In the genomic region with DNA sequence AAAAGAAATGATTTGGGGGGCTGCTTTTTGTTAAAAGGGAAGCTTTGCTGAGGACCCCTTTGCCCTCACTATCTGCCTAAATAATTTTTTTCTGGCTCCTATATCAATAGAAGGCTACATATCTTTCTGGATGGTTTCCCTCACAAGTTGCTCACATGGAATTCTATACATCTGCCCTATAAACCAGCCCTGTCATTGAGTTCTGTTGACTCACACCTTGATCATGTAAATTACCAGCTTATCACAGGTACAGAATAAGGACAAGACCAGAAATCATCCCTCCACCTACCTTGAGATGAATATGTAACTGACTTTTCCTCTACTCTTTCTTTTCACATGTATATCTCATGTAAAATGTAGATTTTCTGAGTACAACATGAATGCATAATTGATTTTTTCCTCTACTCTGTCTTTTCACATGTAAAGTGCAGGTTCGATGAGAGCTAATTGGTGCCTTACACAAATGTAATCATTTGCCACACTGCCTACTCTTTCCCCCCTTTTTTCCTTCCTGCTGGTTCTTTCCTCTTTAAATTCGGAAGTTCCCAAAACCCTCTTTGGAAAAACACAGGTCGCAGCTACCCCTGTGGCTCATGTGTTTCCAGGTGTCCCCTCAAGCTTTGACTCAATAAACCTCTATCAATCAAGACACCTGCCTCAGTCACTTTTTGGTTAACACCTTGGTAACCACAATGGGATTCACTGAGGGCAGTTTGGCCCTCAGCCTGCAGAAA, we compare ENCODE assay signal across 2 cellular contexts.
TF ChIP-seq lines count a peak whose summit lies in the region.

No MANE protein-coding gene starts in this region.

TF ChIP-seq in GM23338, 12 proteins besides CTCF, POLR2A, EP300 and RAD21:
- no peak for TF ChIP-seq ZNF114 (CRISPR knock-in tag; IDR thresholded peaks at IDR 0.05)
- peak; percentile 27; the same call in 1 of the 2 replicates for TF ChIP-seq NANOG (IDR thresholded peaks at IDR 0.05; ENCODE audit: borderline replicate concordance)

TF ChIP-seq in SK-N-SH, 30 proteins besides CTCF, POLR2A, EP300 and RAD21:
- no peak for TF ChIP-seq MEF2A (IDR thresholded peaks at IDR 0.05; ENCODE audit: borderline replicate concordance, low read depth)
- no peak for TF ChIP-seq MXI1 (IDR thresholded peaks at IDR 0.05; ENCODE audit: low read depth, low read length)
- no peak for TF ChIP-seq GATA2 (CRISPR knock-in tag; IDR thresholded peaks at IDR 0.05)
- no peak for TF ChIP-seq SIN3A (IDR thresholded peaks at IDR 0.05; ENCODE audit: borderline replicate concordance, low read depth, low read length)
- no peak for TF ChIP-seq FOXM1 (IDR thresholded peaks at IDR 0.05; ENCODE audit: low read depth)
- TF ChIP-seq RFX5 (IDR thresholded peaks at IDR 0.05; ENCODE audit: low read length): no peak
- TF ChIP-seq FOXJ3 (CRISPR knock-in tag; IDR thresholded peaks at IDR 0.05): no peak
- TF ChIP-seq TEAD4 (IDR thresholded peaks at IDR 0.05; ENCODE audit: borderline replicate concordance, insufficient read depth): no peak
- no peak for TF ChIP-seq RXRA (IDR thresholded peaks at IDR 0.05; ENCODE audit: borderline replicate concordance, low read depth)
- TF ChIP-seq CHD2 (IDR thresholded peaks at IDR 0.05; ENCODE audit: low read length, partially characterized antibody): no peak
- TF ChIP-seq TAF1 (IDR thresholded peaks at IDR 0.05; ENCODE audit: borderline replicate concordance, low read depth, low read length): no peak
- no peak for TF ChIP-seq JUND (IDR thresholded peaks at IDR 0.05)
- no peak for TF ChIP-seq SMC3 (IDR thresholded peaks at IDR 0.05; ENCODE audit: low read depth, low read length)
- TF ChIP-seq ELF1 (IDR thresholded peaks at IDR 0.05): no peak
